Comparison of ENCODE assay signal across 18 cellular contexts in genomic region chr2:188897096-188897495, GRCh38.
DNase-seq lines count a peak whose midpoint lies in the region; ATAC-seq, FAIRE-seq and TF ChIP-seq lines count a peak whose summit lies in the region.
"Had no signal": no experiment of that assay in that cellular context is flagged by ENCODE, and none has a peak within 500 bp of the region (broad histone marks: within the 10 kb centered on the region; RNA-seq: fewer than 3 reads in every experiment).

No MANE protein-coding gene starts in this region.

- H3K79me2 ChIP-seq in ACC112 (ENCODE audit: control insufficient read depth, insufficient read depth, low read length, unreplicated experiment) (no peaks in the 10 kb centered on the region), astrocyte (ENCODE audit: insufficient read depth, low read length) (no peaks in the 10 kb centered on the region), osteoblast (ENCODE audit: insufficient read depth, low read length) (no peaks in the 10 kb centered on the region), Karpas-422 (ENCODE audit: low read length) (no peaks in the 10 kb centered on the region)

- DNase-seq in astrocyte (ENCODE audit: low read depth) (peak; percentile 65), heart left ventricle (peak in 1 of 5 donors; percentile 11), osteoblast (ENCODE audit: insufficient read length, low spot score, missing footprints) (peak; percentile 38), NCI-H187 (lab: John Stamatoyannopoulos, UW) (no peak), left colon (no peak), Karpas-422 (no peak)
- DNase-seq: activated CD8-positive, alpha-beta memory T cell treated with anti-CD3 and anti-CD28 coated beads, Interleukin-2, amount 50 U/mL, for 4 hours; cortex of kidney; foreskin keratinocyte; natural killer cell; NCI-H1048; PC-3; SW 1271 had no signal

- H3K4me3 ChIP-seq in ACC112 (ENCODE audit: low read depth, low read length) (peak overlapping the region; percentile 27), astrocyte (ENCODE audit: insufficient read depth, low read depth, low read length) (no peak overlapping the region), heart left ventricle (no peak overlapping the region), osteoblast (ENCODE audit: insufficient read depth, low read length) (no peak overlapping the region), Karpas-422 (ENCODE audit: low read length) (no peak overlapping the region)
- H3K4me3 ChIP-seq: skin epidermis had no signal

- TF ChIP-seq POLR2A in heart left ventricle (IDR thresholded peaks at IDR 0.05): no peak

- H3K9me3 ChIP-seq in astrocyte (ENCODE audit: insufficient read depth, low read depth, low read length) (no peaks in the 10 kb centered on the region), heart left ventricle (no peaks in the 10 kb centered on the region), osteoblast (ENCODE audit: low read depth, low read length) (no peaks in the 10 kb centered on the region), Karpas-422 (ENCODE audit: low read length) (peaks cover 9% of the 10 kb centered on the region; the same call in 1 of the 2 replicates)

- H3K4me1 Mint-ChIP-seq in astrocyte (ENCODE audit: low read depth, unreplicated experiment): peaks cover 2% of the 10 kb centered on the region
- H3K4me1 Mint-ChIP-seq: natural killer cell, WTC11 had no signal

- H3K36me3 Mint-ChIP-seq in astrocyte (ENCODE audit: low read depth, unreplicated experiment): no peaks in the 10 kb centered on the region
- H3K36me3 Mint-ChIP-seq: activated naive CD4-positive, alpha-beta T cell treated with anti-CD3 and anti-CD28 coated beads, Interleukin-2, amount 50 U/mL, for 72 hours; WTC11 had no signal

- H3K36me3 ChIP-seq in ACC112 (ENCODE audit: insufficient read depth, low read length) (no peaks in the 10 kb centered on the region), astrocyte (ENCODE audit: insufficient read depth, low read length) (no peaks in the 10 kb centered on the region), heart left ventricle (no peaks in the 10 kb centered on the region), osteoblast (ENCODE audit: insufficient read depth, low read length) (no peaks in the 10 kb centered on the region), Karpas-422 (ENCODE audit: insufficient read depth, low read length) (no peaks in the 10 kb centered on the region)

- TF ChIP-seq CTCF in astrocyte (IDR thresholded peaks at IDR 0.05; ENCODE audit: insufficient read depth, low read depth, low read length) (no peak), heart left ventricle (IDR thresholded peaks at IDR 0.05) (no peak), osteoblast (IDR thresholded peaks at IDR 0.05; ENCODE audit: extremely low read depth, low read depth, low read length) (no peak)

- intact Hi-C loops in heart left ventricle (cut with DNase I) (loop anchor here in 1 of 10 donors (10.0 kb wide), 1 partner anchor 78 kb away; the partner anchor contains the start of gene COL3A1), left colon (cut with DNase I, micrococcal nuclease) (loop anchor here in 1 of 2 donors (10.0 kb wide), 1 partner anchor 68 kb away; no protein-coding TSS in a partner anchor)

- no peak overlapping the region for H3K4me2 ChIP-seq in astrocyte (ENCODE audit: low read length)
- peak overlapping the region; percentile 62 for H3K4me2 ChIP-seq in osteoblast (ENCODE audit: insufficient read depth, low read length)
- no peak overlapping the region for H3K4me2 ChIP-seq in Karpas-422 (ENCODE audit: low read depth, low read length, poor library complexity, severe bottlenecking)

- FAIRE-seq in astrocyte (lab: Jason Lieb, UNC): peak; percentile 50

- H3K27me3 ChIP-seq in ACC112 (ENCODE audit: insufficient read depth, low read length): no peaks in the 10 kb centered on the region
- H3K27me3 ChIP-seq in astrocyte (ENCODE audit: insufficient read depth, low read length): no peaks in the 10 kb centered on the region
- H3K27me3 ChIP-seq in heart left ventricle: no peaks in the 10 kb centered on the region
- H3K27me3 ChIP-seq in osteoblast (ENCODE audit: insufficient read depth, low read length): no peaks in the 10 kb centered on the region
- no peaks in the 10 kb centered on the region for H3K27me3 ChIP-seq in Karpas-422 (ENCODE audit: low read length)
- H3K27me3 ChIP-seq: foreskin keratinocyte had no signal

- H3K9ac ChIP-seq in astrocyte (ENCODE audit: low read length) (no peak overlapping the region), Karpas-422 (ENCODE audit: low read length) (no peak overlapping the region)

- ATAC-seq in heart left ventricle (peak in 3 of 4 donors; percentile 20 to 73 (median 50)), GM18519 (IDR thresholded peaks at IDR 0.05; ENCODE audit: low FRiP score, unreplicated experiment) (no peak), left colon (no peak)
- ATAC-seq: activated naive CD4-positive, alpha-beta T cell treated with anti-CD3 and anti-CD28 coated beads, Interleukin-2, amount 50 U/mL, for 72 hours; foreskin keratinocyte; natural killer cell; PC-3; WTC11 had no signal

- H3K4me1 ChIP-seq in ACC112 (ENCODE audit: control insufficient read depth, insufficient read depth, low read length, unreplicated experiment) (peaks cover 13% of the 10 kb centered on the region), astrocyte (ENCODE audit: insufficient read depth, low read length) (no peaks in the 10 kb centered on the region), heart left ventricle (peaks cover 0 to 11% (median 0%) of the 10 kb centered on the region in 12 donors), osteoblast (ENCODE audit: insufficient read depth, low read length) (peaks cover 12% of the 10 kb centered on the region), Karpas-422 (ENCODE audit: low read length) (no peaks in the 10 kb centered on the region)
- H3K4me1 ChIP-seq: foreskin keratinocyte had no signal

- H3K27ac ChIP-seq in ACC112 (ENCODE audit: low read depth, low read length): peak overlapping the region; percentile 50
- no peak overlapping the region for H3K27ac ChIP-seq in astrocyte (ENCODE audit: low read depth, low read length)
- H3K27ac ChIP-seq in heart left ventricle: peak overlapping the region in 7 of 12 donors; percentile 25 to 68 (median 40)
- H3K27ac ChIP-seq in osteoblast (ENCODE audit: low read depth, low read length): peak overlapping the region; percentile 62
- H3K27ac ChIP-seq in Karpas-422 (ENCODE audit: low read length): no peak overlapping the region
- H3K27ac ChIP-seq: foreskin keratinocyte had no signal

- H4K20me1 ChIP-seq in astrocyte (ENCODE audit: insufficient read depth, low read length): no peaks in the 10 kb centered on the region
- H4K20me1 ChIP-seq in osteoblast (ENCODE audit: insufficient read depth, low read length): no peaks in the 10 kb centered on the region
- no peaks in the 10 kb centered on the region for H4K20me1 ChIP-seq in Karpas-422 (ENCODE audit: insufficient read depth, low read depth, low read length)

- H3K9me2 ChIP-seq in Karpas-422 (replicated peaks; ENCODE audit: insufficient read depth, low read length): no peaks in the 10 kb centered on the region

- H2AFZ ChIP-seq in ACC112 (ENCODE audit: low read length, unreplicated experiment): peak overlapping the region; percentile 72
- H2AFZ ChIP-seq in astrocyte (ENCODE audit: low read depth, low read length): no peak overlapping the region
- H2AFZ ChIP-seq in osteoblast (ENCODE audit: low read length): peak overlapping the region; percentile 79
- no peak overlapping the region for H2AFZ ChIP-seq in Karpas-422 (ENCODE audit: low read length)

- 48 to 70% (median 59%) methylated on average over 3 of the region's 3 CpGs for WGBS in heart left ventricle, 4 donors

- H3K4me3 Mint-ChIP-seq in astrocyte (ENCODE audit: unreplicated experiment): no peak overlapping the region
- H3K4me3 Mint-ChIP-seq: natural killer cell, WTC11 had no signal

- no peaks in the 10 kb centered on the region for H3K9me3 Mint-ChIP-seq in astrocyte (ENCODE audit: unreplicated experiment)
- H3K9me3 Mint-ChIP-seq: activated naive CD4-positive, alpha-beta T cell treated with anti-CD3 and anti-CD28 coated beads, Interleukin-2, amount 50 U/mL, for 72 hours; WTC11 had no signal

- H3K27ac Mint-ChIP-seq in astrocyte (ENCODE audit: unreplicated experiment): no peak overlapping the region
- H3K27ac Mint-ChIP-seq: activated naive CD4-positive, alpha-beta T cell treated with anti-CD3 and anti-CD28 coated beads, Interleukin-2, amount 50 U/mL, for 72 hours; natural killer cell; WTC11 had no signal

- H3K27me3 Mint-ChIP-seq in astrocyte (ENCODE audit: low read depth, unreplicated experiment): no peaks in the 10 kb centered on the region

Comparison
In these comparisons a context has a peak if more than half of its experiments do, and no peak if none do; other contexts are left out.
1. H2AFZ ChIP-seq: peak in ACC112 (single experiment) and osteoblast (single experiment); none in astrocyte (single experiment) and Karpas-422 (single experiment).
2. H3K27ac ChIP-seq: peak in ACC112 (single experiment), heart left ventricle (7 of 12) and osteoblast (single experiment); none in astrocyte (single experiment) and Karpas-422 (single experiment).
3. DNase-seq: peak in astrocyte (single experiment) and osteoblast (single experiment); none in NCI-H187 (0 of 2), left colon (0 of 2) and Karpas-422 (single experiment).
4. ATAC-seq: peak in heart left ventricle (3 of 4); none in GM18519 (single experiment) and left colon (single experiment).